Comparison of ENCODE assay signal across 1 cellular context in the genomic region with DNA sequence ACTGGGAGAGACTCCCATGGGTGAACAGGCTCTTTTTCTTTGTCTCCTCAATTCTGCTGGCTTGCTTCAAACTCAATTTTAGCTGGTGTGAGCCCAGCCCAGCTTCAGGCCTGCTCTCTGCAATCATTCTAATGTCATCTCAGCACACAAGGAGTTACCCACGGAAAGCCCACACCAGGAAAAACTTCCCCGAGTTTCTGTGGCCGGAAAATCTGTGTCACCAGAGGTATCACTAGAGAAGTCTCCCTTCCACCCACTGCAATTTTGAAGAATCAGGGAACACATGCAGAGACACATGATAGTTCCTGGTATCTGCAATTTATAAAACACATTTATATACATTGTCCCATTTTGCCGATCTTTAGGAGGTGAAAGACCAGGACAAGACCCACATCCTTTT.
TF ChIP-seq lines count a peak whose summit lies in the region.

No MANE protein-coding gene starts in this region.

TF ChIP-seq in K562, 482 proteins besides CTCF, POLR2A, EP300 and RAD21 (continued from another document):
- TF ChIP-seq, protein P1, sequence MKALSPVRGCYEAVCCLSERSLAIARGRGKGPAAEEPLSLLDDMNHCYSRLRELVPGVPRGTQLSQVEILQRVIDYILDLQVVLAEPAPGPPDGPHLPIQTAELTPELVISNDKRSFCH (CRISPR knock-in tag; IDR thresholded peaks at IDR 0.05), result no peak
- TF ChIP-seq, protein P1 (tag; IDR thresholded peaks at IDR 0.05), result no peak
TF ChIP-seq in K562: peak in this region for 1.
